Comparison of ENCODE assay signal across 17 cellular contexts in genomic region chr3:126451511-126451910, GRCh38. TPM values are rescaled to one million over a fixed set of nuclear protein-coding genes. Genes with fewer than 3 reads are reported as not detected.
"Had no signal": no experiment of that assay in that cellular context is flagged by ENCODE, and none has a peak within 500 bp of the region (broad histone marks: within the 10 kb centered on the region; RNA-seq: fewer than 3 reads in every experiment).

No MANE protein-coding gene starts in this region.

- H3K27me3 ChIP-seq: upper lobe of left lung had no signal

- H3K27ac ChIP-seq: parathyroid adenoma, SK-N-MC, skin epidermis, upper lobe of left lung had no signal

- H3K27ac Mint-ChIP-seq: activated naive CD4-positive, alpha-beta T cell treated with anti-CD3 and anti-CD28 coated beads, Interleukin-2, amount 10 ng/mL, durations not matched to agents 7 days and 5 days; activated T-helper 2 cell treated with anti-CD3 and anti-CD28 coated beads, Interferon-gamma antibody, Interleukin-2, Interleukin-4, amounts not matched to agents 10 μg/mL and 5 μg/mL and 100 μg/mL, durations not matched to agents 14 hours and 24 hours and 36 hours; stimulated activated naive CD8-positive, alpha-beta T cell treated with anti-CD3 and anti-CD28 coated beads, Interleukin-15, Interleukin-2, amounts not matched to agents 100 ng/mL and 50 ng/mL, for 24 hours had no signal

- H3K9me3 ChIP-seq: upper lobe of left lung had no signal

- H3K4me1 Mint-ChIP-seq: activated naive CD4-positive, alpha-beta T cell treated with anti-CD3 and anti-CD28 coated beads, Interleukin-2, amount 10 ng/mL, durations not matched to agents 7 days and 5 days had no signal

- H3K4me3 ChIP-seq: SK-N-MC, skin epidermis, upper lobe of left lung had no signal

- H3K4me3 Mint-ChIP-seq: activated naive CD4-positive, alpha-beta T cell treated with anti-CD3 and anti-CD28 coated beads, Interleukin-2, amount 10 ng/mL, durations not matched to agents 7 days and 5 days; stimulated activated naive CD8-positive, alpha-beta T cell treated with anti-CD3 and anti-CD28 coated beads, Interleukin-15, Interleukin-2, amounts not matched to agents 100 ng/mL and 50 ng/mL, for 24 hours had no signal

- H3K9me3 Mint-ChIP-seq: activated naive CD4-positive, alpha-beta T cell treated with anti-CD3 and anti-CD28 coated beads, Interleukin-2, amount 10 ng/mL, durations not matched to agents 7 days and 5 days; activated T-helper 2 cell treated with anti-CD3 and anti-CD28 coated beads, Interferon-gamma antibody, Interleukin-2, Interleukin-4, amounts not matched to agents 10 μg/mL and 5 μg/mL and 100 μg/mL, durations not matched to agents 14 hours and 24 hours and 36 hours; stimulated activated naive CD8-positive, alpha-beta T cell treated with anti-CD3 and anti-CD28 coated beads, Interleukin-15, Interleukin-2, amounts not matched to agents 100 ng/mL and 50 ng/mL, for 24 hours had no signal

- H3K4me1 ChIP-seq: parathyroid adenoma had no signal

- H3K27me3 Mint-ChIP-seq: activated naive CD4-positive, alpha-beta T cell treated with anti-CD3 and anti-CD28 coated beads, Interleukin-2, amount 10 ng/mL, durations not matched to agents 7 days and 5 days; stimulated activated naive CD8-positive, alpha-beta T cell treated with anti-CD3 and anti-CD28 coated beads, Interleukin-15, Interleukin-2, amounts not matched to agents 100 ng/mL and 50 ng/mL, for 24 hours had no signal

- DNase-seq: activated CD4-positive, CD25-positive, alpha-beta regulatory T cell; activated naive CD4-positive, alpha-beta T cell treated with anti-CD3 and anti-CD28 coated beads, Interleukin-2, amount 10 ng/mL, durations not matched to agents 7 days and 5 days; activated T-cell treated with anti-CD3 and anti-CD28 coated beads for 4 hours; hippocampal formation; stimulated activated CD4-positive, alpha-beta T cell treated with anti-CD3 and anti-CD28 coated beads, Interleukin-4, amount 100 ng/mL, for 4 hours; stimulated activated CD8-positive, alpha-beta memory T cell treated with anti-CD3 and anti-CD28 coated beads, Interleukin-4, amount 100 ng/mL, for 48 hours; upper lobe of left lung had no signal

RNA-seq across cellular contexts. Expression of gene CFAP100, which starts 56.8 kb away (rescaled TPM):
- total RNA-seq: activated T-helper 2 cell treated with anti-CD3 and anti-CD28 coated beads, Interferon-gamma antibody, Interleukin-2, Interleukin-4, amounts not matched to agents 10 μg/mL and 5 μg/mL and 100 μg/mL, durations not matched to agents 14 hours and 24 hours and 36 hours; astrocyte; kidney epithelial cell; lower leg skin; renal cortical epithelial cell had no signal
- polyA plus RNA-seq: esophagus had no signal
